ENCODE assay signal across 2 cellular contexts in the genomic region with DNA sequence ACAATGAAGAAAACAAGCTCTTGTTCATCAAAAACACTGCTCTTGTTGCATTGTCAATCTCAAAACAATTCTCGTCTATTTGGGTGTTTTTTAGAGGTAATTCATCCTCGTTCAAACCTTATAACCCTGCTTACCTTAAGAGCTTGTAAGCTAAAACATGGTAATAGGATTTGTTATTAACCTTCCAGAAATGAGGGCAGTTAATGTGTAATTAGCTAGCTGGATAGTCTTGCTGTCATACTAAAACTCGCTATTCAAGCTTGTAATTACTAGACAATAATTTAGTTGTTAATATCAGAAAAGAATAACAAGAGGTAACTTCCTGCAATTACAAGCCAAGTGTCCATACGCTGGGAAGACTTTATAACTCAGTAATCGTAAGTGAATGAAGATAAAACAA.
TF ChIP-seq lines count a peak whose summit lies in the region.

No MANE protein-coding gene starts in this region.

TF ChIP-seq in HCT116, 20 proteins besides CTCF, POLR2A, EP300 and RAD21:
- no peak for TF ChIP-seq FOSL1 (IDR thresholded peaks at IDR 0.05; ENCODE audit: low read depth)
- TF ChIP-seq CEBPB (IDR thresholded peaks at IDR 0.05; ENCODE audit: low read depth), result no peak

TF ChIP-seq in K562, 482 proteins besides CTCF, POLR2A, EP300 and RAD21:
- no peak for TF ChIP-seq PRMT5 (CRISPR knock-in tag; IDR thresholded peaks at IDR 0.05)
- TF ChIP-seq, protein P1, sequence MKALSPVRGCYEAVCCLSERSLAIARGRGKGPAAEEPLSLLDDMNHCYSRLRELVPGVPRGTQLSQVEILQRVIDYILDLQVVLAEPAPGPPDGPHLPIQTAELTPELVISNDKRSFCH (CRISPR knock-in tag; IDR thresholded peaks at IDR 0.05), result 0 out of 2 replicates have a peak, but pooled peaks have one; percentile 19
- TF ChIP-seq, protein P1 (tag; IDR thresholded peaks at IDR 0.05), result no peak
